ENCODE assay signal across 10 cellular contexts in the genomic region with DNA sequence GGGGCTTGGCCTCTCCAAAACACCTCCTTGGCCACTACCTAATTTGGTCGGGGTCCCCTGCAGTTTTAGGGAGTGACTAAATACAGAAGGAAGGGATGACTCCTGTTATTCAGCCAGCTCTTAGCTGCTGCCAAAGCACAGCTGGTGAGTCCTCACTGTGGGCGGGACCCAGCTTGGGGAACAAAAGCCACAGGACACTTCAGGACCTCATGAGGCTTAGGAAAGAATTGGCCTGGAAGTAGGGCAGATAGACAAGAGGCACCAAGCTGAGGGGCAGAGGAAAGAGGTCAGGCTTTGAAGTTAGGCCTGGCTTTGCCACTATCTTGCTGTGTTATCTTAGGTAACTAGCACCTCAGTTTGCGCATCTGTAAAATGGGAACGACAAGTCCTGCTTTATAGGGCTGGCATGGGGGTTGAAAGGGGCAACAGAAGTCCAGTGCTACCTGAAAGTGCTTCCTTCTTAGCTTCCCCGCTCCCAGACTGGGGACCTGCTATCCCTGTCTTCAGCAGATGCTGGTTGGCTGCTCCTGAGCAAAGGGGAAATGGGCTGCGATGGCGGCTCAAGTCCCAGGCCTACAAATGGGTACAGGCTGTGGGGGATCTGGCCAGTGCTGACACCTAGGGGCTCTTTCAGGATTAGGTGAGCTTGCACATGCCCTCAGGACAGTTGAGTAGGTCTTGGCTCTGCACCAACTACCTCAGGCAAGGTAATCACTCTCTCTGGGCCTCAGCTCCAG. TPM values are rescaled to one million over a fixed set of nuclear protein-coding genes. Genes with fewer than 3 reads are reported as not detected.
DNase-seq lines count a peak whose midpoint lies in the region; FAIRE-seq and TF ChIP-seq lines count a peak whose summit lies in the region.
"Had no signal": no experiment of that assay in that cellular context is flagged by ENCODE, and none has a peak within 500 bp of the region (broad histone marks: within the 10 kb centered on the region; RNA-seq: fewer than 3 reads in every experiment).

No MANE protein-coding gene starts in this region.

- H3K9me3 ChIP-seq in BLaER1 treated with 17β-estradiol and CSF1 and Interleukin-3, amounts not matched to agents 10 nM and 100 nM (replicated peaks in 1 of 11): no peaks in the 10 kb centered on the region

- H3K27ac ChIP-seq in BLaER1 treated with 17β-estradiol and CSF1 and Interleukin-3, amounts not matched to agents 10 nM and 100 nM: peak overlapping the region in 10 of 11 experiments; percentile 4 to 66 (median 54); a peak in 18 of 22 replicates

- H3K36me3 Mint-ChIP-seq in activated T-helper 2 cell treated with anti-CD3 and anti-CD28 coated beads, Interferon-gamma antibody, Interleukin-2, Interleukin-4, amounts not matched to agents 10 μg/mL and 5 μg/mL and 100 μg/mL, durations not matched to agents 14 hours and 24 hours and 36 hours (ENCODE audit: low read depth): no peaks in the 10 kb centered on the region

- peaks cover 63 to 86% (median 74%) of the 10 kb centered on the region in 10 experiments for H3K4me1 ChIP-seq in BLaER1 treated with 17β-estradiol and CSF1 and Interleukin-3, amounts not matched to agents 10 nM and 100 nM

- no peak overlapping the region for H3K27ac Mint-ChIP-seq in activated T-helper 2 cell treated with anti-CD3 and anti-CD28 coated beads, Interferon-gamma antibody, Interleukin-2, Interleukin-4, amounts not matched to agents 10 μg/mL and 5 μg/mL and 100 μg/mL, durations not matched to agents 14 hours and 24 hours and 36 hours
- H3K27ac Mint-ChIP-seq: activated T-cell treated with anti-CD3 and anti-CD28 coated beads, Interleukin-2, amount 50 U/mL, for 72 hours had no signal

- no peaks in the 10 kb centered on the region for H4K20me1 ChIP-seq in BLaER1 treated with 17β-estradiol and CSF1 and Interleukin-3, amounts not matched to agents 10 nM and 100 nM

- H3K36me3 ChIP-seq in BLaER1 treated with 17β-estradiol and CSF1 and Interleukin-3, amounts not matched to agents 10 nM and 100 nM: no peaks in the 10 kb centered on the region

- POLR2A ChIA-PET in GM10248 (lab: Yijun Ruan, JAX): interaction anchor here (0.5 to 1.0 kb wide), 3 partner anchors 31 to 600 kb away, joined by 4 to 8 read pairs (median 4); no protein-coding TSS in a partner anchor

- H3K9me3 Mint-ChIP-seq in activated T-helper 2 cell treated with anti-CD3 and anti-CD28 coated beads, Interferon-gamma antibody, Interleukin-2, Interleukin-4, amounts not matched to agents 10 μg/mL and 5 μg/mL and 100 μg/mL, durations not matched to agents 14 hours and 24 hours and 36 hours: no peaks in the 10 kb centered on the region
- H3K9me3 Mint-ChIP-seq: activated T-cell treated with anti-CD3 and anti-CD28 coated beads, Interleukin-2, amount 50 U/mL, for 72 hours had no signal

- H3K4me3 ChIP-seq in BLaER1 treated with 17β-estradiol and CSF1 and Interleukin-3, amounts not matched to agents 10 nM and 100 nM: no peak overlapping the region
- no peak overlapping the region for H3K4me3 ChIP-seq in astrocyte of the cerebellum (ENCODE audit: low read depth, low read length)

- DNase-seq in H54 (ENCODE audit: insufficient read length, low spot score) (peak; percentile 71), astrocyte of the cerebellum (ENCODE audit: low read depth) (peak; percentile 58), kidney glomerular epithelial cell (lab: John Stamatoyannopoulos, UW) (peak; percentile 2), GM10248 (ENCODE audit: extremely low spot score) (no peak), putamen (ENCODE audit: low spot score) (no peak), LoVo (ENCODE audit: low spot score) (no peak)
- no peak for DNase-seq in activated T-helper 2 cell treated with anti-CD3 and anti-CD28 coated beads, Interferon-gamma antibody, Interleukin-2, Interleukin-4, amounts not matched to agents 10 μg/mL and 5 μg/mL and 100 μg/mL, durations not matched to agents 14 hours and 24 hours and 36 hours (ENCODE audit: low spot score)
- DNase-seq: activated T-cell treated with anti-CD3 and anti-CD28 coated beads, Interleukin-2, amount 50 U/mL, for 72 hours; NCI-H1105 treated with DMSO at 0.1 percent for 48 hours had no signal

- H3K27me3 Mint-ChIP-seq in activated T-helper 2 cell treated with anti-CD3 and anti-CD28 coated beads, Interferon-gamma antibody, Interleukin-2, Interleukin-4, amounts not matched to agents 10 μg/mL and 5 μg/mL and 100 μg/mL, durations not matched to agents 14 hours and 24 hours and 36 hours (ENCODE audit: low read depth): no peaks in the 10 kb centered on the region

- peak overlapping the region in 8 of 11 experiments; percentile 2 to 53 (median 28); a peak in 8 of 22 replicates for H3K9ac ChIP-seq in BLaER1 treated with 17β-estradiol and CSF1 and Interleukin-3, amounts not matched to agents 10 nM and 100 nM

- H3K27me3 ChIP-seq in BLaER1 treated with 17β-estradiol and CSF1 and Interleukin-3, amounts not matched to agents 10 nM and 100 nM: no peaks in the 10 kb centered on the region

- TF ChIP-seq CTCF in astrocyte of the cerebellum (IDR thresholded peaks at IDR 0.05; ENCODE audit: low read depth, low read length, missing control alignments) (no peak), GM10248 (IDR thresholded peaks at IDR 0.05; ENCODE audit: control extremely low read depth, extremely low read depth, low read depth, missing control alignments) (no peak)

- CTCF ChIA-PET in GM10248 (lab: Yijun Ruan, JAX): interaction anchor here (0.6 to 3.2 kb wide), 11 partner anchors 9 to 356 kb away, joined by 3 to 26 read pairs (median 4); a partner anchor contains a TSS

- H3K4me2 ChIP-seq in BLaER1 treated with 17β-estradiol and CSF1 and Interleukin-3, amounts not matched to agents 10 nM and 100 nM: peak overlapping the region; percentile 37 to 79 (median 60)

- intact Hi-C loops in activated T-helper 2 cell treated with anti-CD3 and anti-CD28 coated beads, Interferon-gamma antibody, Interleukin-2, Interleukin-4, amounts not matched to agents 10 μg/mL and 5 μg/mL and 100 μg/mL, durations not matched to agents 14 hours and 24 hours and 36 hours (cut with micrococcal nuclease): no loop called here

- TF ChIP-seq POLR2A in H54 (IDR thresholded peaks at IDR 0.05; ENCODE audit: low read depth, low read length): no peak

- peaks cover 43% of the 10 kb centered on the region for H3K4me1 Mint-ChIP-seq in activated T-helper 2 cell treated with anti-CD3 and anti-CD28 coated beads, Interferon-gamma antibody, Interleukin-2, Interleukin-4, amounts not matched to agents 10 μg/mL and 5 μg/mL and 100 μg/mL, durations not matched to agents 14 hours and 24 hours and 36 hours (ENCODE audit: low read depth)

- FAIRE-seq in H54 (lab: Jason Lieb, UNC): no peak

- H3K4me3 Mint-ChIP-seq in activated T-helper 2 cell treated with anti-CD3 and anti-CD28 coated beads, Interferon-gamma antibody, Interleukin-2, Interleukin-4, amounts not matched to agents 10 μg/mL and 5 μg/mL and 100 μg/mL, durations not matched to agents 14 hours and 24 hours and 36 hours (ENCODE audit: low read depth): no peak overlapping the region
- H3K4me3 Mint-ChIP-seq: activated T-cell treated with anti-CD3 and anti-CD28 coated beads, Interleukin-2, amount 50 U/mL, for 72 hours had no signal

- in situ Hi-C loops in astrocyte of the cerebellum (cut with HindIII; ENCODE audit: low sequenced_read_pairs): no loop called here

RNA-seq across cellular contexts. Expression of a gene that starts 15.7 kb away (rescaled TPM):
- total RNA-seq in activated T-helper 2 cell treated with anti-CD3 and anti-CD28 coated beads, Interferon-gamma antibody, Interleukin-2, Interleukin-4, amounts not matched to agents 10 μg/mL and 5 μg/mL and 100 μg/mL, durations not matched to agents 14 hours and 24 hours and 36 hours: 35.0 and 35.2 TPM in 2 replicates

RNA-seq across cellular contexts. Expression of a gene that starts 21.3 kb away (rescaled TPM):
- total RNA-seq in activated T-helper 2 cell treated with anti-CD3 and anti-CD28 coated beads, Interferon-gamma antibody, Interleukin-2, Interleukin-4, amounts not matched to agents 10 μg/mL and 5 μg/mL and 100 μg/mL, durations not matched to agents 14 hours and 24 hours and 36 hours: 0.07 and 0.25 TPM in 2 replicates

RNA-seq across cellular contexts. Expression of a gene that starts 52.4 kb away (rescaled TPM):
- total RNA-seq in activated T-helper 2 cell treated with anti-CD3 and anti-CD28 coated beads, Interferon-gamma antibody, Interleukin-2, Interleukin-4, amounts not matched to agents 10 μg/mL and 5 μg/mL and 100 μg/mL, durations not matched to agents 14 hours and 24 hours and 36 hours: 28.5 and 29.3 TPM in 2 replicates

Comparison
In these comparisons a context has a peak if more than half of its experiments do, and no peak if none do; other contexts are left out.
1. DNase-seq: peak in H54 (single experiment), astrocyte of the cerebellum (single experiment) and kidney glomerular epithelial cell (single experiment); none in activated T-helper 2 cell treated with anti-CD3 and anti-CD28 coated beads, Interferon-gamma antibody, Interleukin-2, Interleukin-4, amounts not matched to agents 10 μg/mL and 5 μg/mL and 100 μg/mL, durations not matched to agents 14 hours and 24 hours and 36 hours (single experiment), GM10248 (single experiment), putamen (single experiment) and LoVo (single experiment).